ENCODE assay signal across 8 cellular contexts in genomic region chr15:70762469-70763119, GRCh38. TPM values are rescaled to one million over a fixed set of nuclear protein-coding genes. Genes with fewer than 3 reads are reported as not detected.
DNase-seq lines count a peak whose midpoint lies in the region; ATAC-seq and TF ChIP-seq lines count a peak whose summit lies in the region.

No MANE protein-coding gene starts in this region.

- 1 to 2% methylated on average over 24 to 45 of the region's 45 CpGs for WGBS in mesodermal cell (ENCODE audit: insufficient coverage in 2 of 2), 2 experiments

- H3K27me3 ChIP-seq in upper lobe of right lung: peaks cover 12% of the 10 kb centered on the region

- H3K36me3 Mint-ChIP-seq in T-helper 2 cell treated with Interferon-gamma antibody and Interleukin-4, amounts not matched to agents 5 μg/mL and 100 μg/mL, for 36 hours (ENCODE audit: low read depth): peaks cover 1% of the 10 kb centered on the region

- H3K36me3 ChIP-seq in mesodermal cell (ENCODE audit: control insufficient read depth, insufficient read depth, low read length): no peaks in the 10 kb centered on the region
- H3K36me3 ChIP-seq in upper lobe of right lung: no peaks in the 10 kb centered on the region

- peak; percentile 60 for DNase-seq in ELF-1 (ENCODE audit: low read depth, low spot score)
- DNase-seq in T-helper 2 cell treated with Interferon-gamma antibody and Interleukin-4, amounts not matched to agents 5 μg/mL and 100 μg/mL, for 36 hours (ENCODE audit: low spot score): no peak
- peak; percentile 66 for DNase-seq in ecto neural progenitor cell (ENCODE audit: low spot score)
- DNase-seq in upper lobe of right lung: peak; percentile 67
- DNase-seq in epidermal melanocyte (ENCODE audit: insufficient read length, low spot score): no peak
- no peak for DNase-seq in NCI-H510A treated with DMSO at 0.1 percent for 48 hours (lab: John Stamatoyannopoulos, UW)

- H3K4me3 ChIP-seq in mesodermal cell (ENCODE audit: extremely low read depth, insufficient read depth, low read length, poor library complexity, severe bottlenecking) (peak overlapping the region; percentile 90), upper lobe of right lung (peak overlapping the region; percentile 68)

- H3K9me3 ChIP-seq in mesodermal cell (ENCODE audit: control insufficient read depth, low read length) (no peaks in the 10 kb centered on the region), upper lobe of right lung (no peaks in the 10 kb centered on the region)

- intact Hi-C loops in upper lobe of right lung (cut with DNase I): no loop called here

- no peak overlapping the region for H3K27ac Mint-ChIP-seq in T-helper 2 cell treated with Interferon-gamma antibody and Interleukin-4, amounts not matched to agents 5 μg/mL and 100 μg/mL, for 36 hours

- H3K4me1 Mint-ChIP-seq in T-helper 2 cell treated with Interferon-gamma antibody and Interleukin-4, amounts not matched to agents 5 μg/mL and 100 μg/mL, for 36 hours (ENCODE audit: low read depth): peaks cover 9% of the 10 kb centered on the region

- H3K4me3 Mint-ChIP-seq in T-helper 2 cell treated with Interferon-gamma antibody and Interleukin-4, amounts not matched to agents 5 μg/mL and 100 μg/mL, for 36 hours: peak overlapping the region; percentile 90

- H3K27ac ChIP-seq in mesodermal cell (ENCODE audit: low read depth, low read length, severe bottlenecking): peak overlapping the region; percentile 37
- H3K27ac ChIP-seq in upper lobe of right lung: peak overlapping the region; percentile 92

- H3K27me3 Mint-ChIP-seq in T-helper 2 cell treated with Interferon-gamma antibody and Interleukin-4, amounts not matched to agents 5 μg/mL and 100 μg/mL, for 36 hours (ENCODE audit: low read depth): peaks cover 58% of the 10 kb centered on the region

- H3K4me1 ChIP-seq in mesodermal cell (ENCODE audit: control insufficient read depth, insufficient read depth, low read length, poor library complexity, severe bottlenecking): peaks cover 38% of the 10 kb centered on the region
- peaks cover 11% of the 10 kb centered on the region for H3K4me1 ChIP-seq in upper lobe of right lung

- H3K9me3 Mint-ChIP-seq in T-helper 2 cell treated with Interferon-gamma antibody and Interleukin-4, amounts not matched to agents 5 μg/mL and 100 μg/mL, for 36 hours: peaks cover 3% of the 10 kb centered on the region

- peak; percentile 20 for ATAC-seq in HG02852 (IDR thresholded peaks at IDR 0.05; ENCODE audit: unreplicated experiment)
- peak; percentile 33 for ATAC-seq in upper lobe of right lung

- TF ChIP-seq CTCF in upper lobe of right lung (IDR thresholded peaks at IDR 0.05): no peak

RNA-seq across cellular contexts. Expression of gene UACA, which starts 0.8 kb away (rescaled TPM):
- 83.3 TPM for polyA plus RNA-seq in mesodermal cell (2013, experiment 1 of 2)
- 102 TPM for polyA plus RNA-seq in mesodermal cell (2013, experiment 2 of 2)
- total RNA-seq in upper lobe of right lung: 39.9 TPM

Comparison
In these comparisons a context has a peak if more than half of its experiments do, and no peak if none do; other contexts are left out.
1. DNase-seq: peak in ELF-1 (single experiment), ecto neural progenitor cell (single experiment) and upper lobe of right lung (single experiment); none in T-helper 2 cell treated with Interferon-gamma antibody and Interleukin-4, amounts not matched to agents 5 μg/mL and 100 μg/mL, for 36 hours (single experiment), epidermal melanocyte (single experiment) and NCI-H510A treated with DMSO at 0.1 percent for 48 hours (single experiment).